In the genomic region with DNA sequence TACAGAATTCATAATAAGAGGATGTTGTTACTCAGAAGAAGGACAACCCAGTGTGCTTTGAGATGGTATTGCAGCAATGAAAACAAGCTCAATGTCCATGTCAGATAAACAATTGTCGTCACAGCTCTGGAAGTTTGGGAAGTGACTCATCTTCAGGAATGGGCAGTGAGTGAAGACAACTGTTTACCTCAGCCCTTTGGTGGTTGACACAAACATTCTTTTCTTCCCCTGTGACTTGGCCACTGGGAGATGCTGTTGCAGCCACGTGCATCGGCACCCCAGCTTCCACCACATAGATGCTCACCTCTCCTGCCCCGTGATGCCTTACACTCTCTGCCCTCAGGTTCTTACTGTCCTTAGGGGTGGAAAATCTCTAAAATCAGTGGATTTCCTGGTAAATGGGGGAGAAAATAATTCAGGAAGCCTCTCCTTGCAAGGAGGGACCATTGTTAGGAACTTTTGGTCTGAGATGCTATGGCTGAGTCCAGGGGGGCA, we compare ENCODE assay signal across 1 cellular context.
TF ChIP-seq lines count a peak whose summit lies in the region.

No MANE protein-coding gene starts in this region.

TF ChIP-seq in HEK293, 187 proteins besides CTCF, POLR2A, EP300 and RAD21 (continued from another document):
- TF ChIP-seq, protein P1, sequence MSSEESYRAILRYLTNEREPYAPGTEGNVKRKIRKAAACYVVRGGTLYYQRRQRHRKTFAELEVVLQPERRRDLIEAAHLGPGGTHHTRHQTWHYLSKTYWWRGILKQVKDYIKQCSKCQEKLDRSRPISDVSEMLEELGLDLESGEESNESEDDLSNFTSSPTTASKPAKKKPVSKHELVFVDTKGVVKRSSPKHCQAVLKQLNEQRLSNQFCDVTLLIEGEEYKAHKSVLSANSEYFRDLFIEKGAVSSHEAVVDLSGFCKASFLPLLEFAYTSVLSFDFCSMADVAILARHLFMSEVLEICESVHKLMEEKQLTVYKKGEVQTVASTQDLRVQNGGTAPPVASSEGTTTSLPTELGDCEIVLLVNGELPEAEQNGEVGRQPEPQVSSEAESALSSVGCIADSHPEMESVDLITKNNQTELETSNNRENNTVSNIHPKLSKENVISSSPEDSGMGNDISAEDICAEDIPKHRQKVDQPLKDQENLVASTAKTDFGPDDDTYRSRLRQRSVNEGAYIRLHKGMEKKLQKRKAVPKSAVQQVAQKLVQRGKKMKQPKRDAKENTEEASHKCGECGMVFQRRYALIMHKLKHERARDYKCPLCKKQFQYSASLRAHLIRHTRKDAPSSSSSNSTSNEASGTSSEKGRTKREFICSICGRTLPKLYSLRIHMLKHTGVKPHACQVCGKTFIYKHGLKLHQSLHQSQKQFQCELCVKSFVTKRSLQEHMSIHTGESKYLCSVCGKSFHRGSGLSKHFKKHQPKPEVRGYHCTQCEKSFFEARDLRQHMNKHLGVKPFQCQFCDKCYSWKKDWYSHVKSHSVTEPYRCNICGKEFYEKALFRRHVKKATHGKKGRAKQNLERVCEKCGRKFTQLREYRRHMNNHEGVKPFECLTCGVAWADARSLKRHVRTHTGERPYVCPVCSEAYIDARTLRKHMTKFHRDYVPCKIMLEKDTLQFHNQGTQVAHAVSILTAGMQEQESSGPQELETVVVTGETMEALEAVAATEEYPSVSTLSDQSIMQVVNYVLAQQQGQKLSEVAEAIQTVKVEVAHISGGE (tag by site-specific recombination; conservative IDR thresholded peaks at IDR 0.05; ENCODE audit: low read depth): no peak
- TF ChIP-seq ZFP41 (tag by site-specific recombination; IDR thresholded peaks at IDR 0.05; ENCODE audit: borderline replicate concordance) (no peak), ZNF624 (tag by site-specific recombination; IDR thresholded peaks at IDR 0.05) (no peak), ZNF324 (tag by site-specific recombination; IDR thresholded peaks at IDR 0.05) (0 out of 2 replicates have a peak, but pooled peaks have one; percentile 26), GLI2 (tag by site-specific recombination; IDR thresholded peaks at IDR 0.05; ENCODE audit: borderline replicate concordance, low read depth) (no peak), ZFHX2 (tag by site-specific recombination; conservative IDR thresholded peaks at IDR 0.05) (no peak), MEIS1 (CRISPR knock-in tag; IDR thresholded peaks at IDR 0.05; ENCODE audit: borderline replicate concordance) (no peak), ZNF561 (tag by site-specific recombination; IDR thresholded peaks at IDR 0.05; ENCODE audit: borderline replicate concordance) (no peak), ZNF571 (tag by site-specific recombination; IDR thresholded peaks at IDR 0.05) (no peak), ZIC2 (tag by site-specific recombination; IDR thresholded peaks at IDR 0.05) (no peak), WT1 (tag by site-specific recombination; IDR thresholded peaks at IDR 0.05) (no peak), ZNF214 (tag by site-specific recombination; IDR thresholded peaks at IDR 0.05; ENCODE audit: borderline replicate concordance) (no peak), KLF7 (tag by site-specific recombination; IDR thresholded peaks at IDR 0.05; ENCODE audit: borderline replicate concordance) (no peak), ZNF10 (tag by site-specific recombination; IDR thresholded peaks at IDR 0.05) (peak; percentile 51; the same call in 1 of the 2 replicates), ZNF544 (tag by site-specific recombination; IDR thresholded peaks at IDR 0.05) (no peak), ZNF274 (IDR thresholded peaks at IDR 0.05; ENCODE audit: low read length) (no peak), ZNF274 (tag by site-specific recombination; IDR thresholded peaks at IDR 0.05; ENCODE audit: borderline replicate concordance) (no peak), ZBTB17 (tag by site-specific recombination; IDR thresholded peaks at IDR 0.05) (0 out of 2 replicates have a peak, but pooled peaks have one; percentile 39), ZEB2 (tag by site-specific recombination; IDR thresholded peaks at IDR 0.05) (peak; percentile 74; the same call in 1 of the 2 replicates), ZNF292 (tag by site-specific recombination; IDR thresholded peaks at IDR 0.05; ENCODE audit: borderline replicate concordance, low read depth) (no peak), ZNF112 (tag by site-specific recombination; IDR thresholded peaks at IDR 0.05) (no peak), ZNF155 (tag by site-specific recombination; IDR thresholded peaks at IDR 0.05) (no peak), ZNF768 (tag by site-specific recombination; IDR thresholded peaks at IDR 0.05) (no peak), SP3 (tag by site-specific recombination; IDR thresholded peaks at IDR 0.05) (peak; percentile 43; the same call in 1 of the 2 replicates), ZFP69B (tag by site-specific recombination; IDR thresholded peaks at IDR 0.05) (peak; percentile 51; the same call in 1 of the 2 replicates), ZBTB21 (tag by site-specific recombination; IDR thresholded peaks at IDR 0.05) (peak; percentile 96), ZNF211 (tag by site-specific recombination; IDR thresholded peaks at IDR 0.05; ENCODE audit: low read depth) (no peak), ZNF426 (tag by site-specific recombination; IDR thresholded peaks at IDR 0.05) (no peak), RBAK (tag by site-specific recombination; IDR thresholded peaks at IDR 0.05) (no peak), ZNF24 (tag by site-specific recombination; IDR thresholded peaks at IDR 0.05) (peak; percentile 82; the same call in 1 of the 2 replicates), ZBTB1 (tag by site-specific recombination; IDR thresholded peaks at IDR 0.05) (no peak)
- TF ChIP-seq, protein P2, sequence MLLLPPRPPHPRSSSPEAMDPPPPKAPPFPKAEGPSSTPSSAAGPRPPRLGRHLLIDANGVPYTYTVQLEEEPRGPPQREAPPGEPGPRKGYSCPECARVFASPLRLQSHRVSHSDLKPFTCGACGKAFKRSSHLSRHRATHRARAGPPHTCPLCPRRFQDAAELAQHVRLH (tag by site-specific recombination; IDR thresholded peaks at IDR 0.05): no peak
- TF ChIP-seq, protein P3, sequence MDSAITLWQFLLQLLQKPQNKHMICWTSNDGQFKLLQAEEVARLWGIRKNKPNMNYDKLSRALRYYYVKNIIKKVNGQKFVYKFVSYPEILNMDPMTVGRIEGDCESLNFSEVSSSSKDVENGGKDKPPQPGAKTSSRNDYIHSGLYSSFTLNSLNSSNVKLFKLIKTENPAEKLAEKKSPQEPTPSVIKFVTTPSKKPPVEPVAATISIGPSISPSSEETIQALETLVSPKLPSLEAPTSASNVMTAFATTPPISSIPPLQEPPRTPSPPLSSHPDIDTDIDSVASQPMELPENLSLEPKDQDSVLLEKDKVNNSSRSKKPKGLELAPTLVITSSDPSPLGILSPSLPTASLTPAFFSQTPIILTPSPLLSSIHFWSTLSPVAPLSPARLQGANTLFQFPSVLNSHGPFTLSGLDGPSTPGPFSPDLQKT (IDR thresholded peaks at IDR 0.05; ENCODE audit: borderline replicate concordance, low read depth, low read length): no peak
- TF ChIP-seq, protein P4, sequence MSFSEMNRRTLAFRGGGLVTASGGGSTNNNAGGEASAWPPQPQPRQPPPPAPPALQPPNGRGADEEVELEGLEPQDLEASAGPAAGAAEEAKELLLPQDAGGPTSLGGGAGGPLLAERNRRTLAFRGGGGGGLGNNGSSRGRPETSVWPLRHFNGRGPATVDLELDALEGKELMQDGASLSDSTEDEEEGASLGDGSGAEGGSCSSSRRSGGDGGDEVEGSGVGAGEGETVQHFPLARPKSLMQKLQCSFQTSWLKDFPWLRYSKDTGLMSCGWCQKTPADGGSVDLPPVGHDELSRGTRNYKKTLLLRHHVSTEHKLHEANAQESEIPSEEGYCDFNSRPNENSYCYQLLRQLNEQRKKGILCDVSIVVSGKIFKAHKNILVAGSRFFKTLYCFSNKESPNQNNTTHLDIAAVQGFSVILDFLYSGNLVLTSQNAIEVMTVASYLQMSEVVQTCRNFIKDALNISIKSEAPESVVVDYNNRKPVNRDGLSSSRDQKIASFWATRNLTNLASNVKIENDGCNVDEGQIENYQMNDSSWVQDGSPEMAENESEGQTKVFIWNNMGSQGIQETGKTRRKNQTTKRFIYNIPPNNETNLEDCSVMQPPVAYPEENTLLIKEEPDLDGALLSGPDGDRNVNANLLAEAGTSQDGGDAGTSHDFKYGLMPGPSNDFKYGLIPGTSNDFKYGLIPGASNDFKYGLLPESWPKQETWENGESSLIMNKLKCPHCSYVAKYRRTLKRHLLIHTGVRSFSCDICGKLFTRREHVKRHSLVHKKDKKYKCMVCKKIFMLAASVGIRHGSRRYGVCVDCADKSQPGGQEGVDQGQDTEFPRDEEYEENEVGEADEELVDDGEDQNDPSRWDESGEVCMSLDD (tag by site-specific recombination; IDR thresholded peaks at IDR 0.05): no peak
- TF ChIP-seq, protein P5, sequence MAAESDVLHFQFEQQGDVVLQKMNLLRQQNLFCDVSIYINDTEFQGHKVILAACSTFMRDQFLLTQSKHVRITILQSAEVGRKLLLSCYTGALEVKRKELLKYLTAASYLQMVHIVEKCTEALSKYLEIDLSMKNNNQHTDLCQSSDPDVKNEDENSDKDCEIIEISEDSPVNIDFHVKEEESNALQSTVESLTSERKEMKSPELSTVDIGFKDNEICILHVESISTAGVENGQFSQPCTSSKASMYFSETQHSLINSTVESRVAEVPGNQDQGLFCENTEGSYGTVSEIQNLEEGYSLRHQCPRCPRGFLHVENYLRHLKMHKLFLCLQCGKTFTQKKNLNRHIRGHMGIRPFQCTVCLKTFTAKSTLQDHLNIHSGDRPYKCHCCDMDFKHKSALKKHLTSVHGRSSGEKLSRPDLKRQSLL (tag by site-specific recombination; IDR thresholded peaks at IDR 0.05): 0 out of 2 replicates have a peak, but pooled peaks have one; percentile 16
- TF ChIP-seq, protein P6, sequence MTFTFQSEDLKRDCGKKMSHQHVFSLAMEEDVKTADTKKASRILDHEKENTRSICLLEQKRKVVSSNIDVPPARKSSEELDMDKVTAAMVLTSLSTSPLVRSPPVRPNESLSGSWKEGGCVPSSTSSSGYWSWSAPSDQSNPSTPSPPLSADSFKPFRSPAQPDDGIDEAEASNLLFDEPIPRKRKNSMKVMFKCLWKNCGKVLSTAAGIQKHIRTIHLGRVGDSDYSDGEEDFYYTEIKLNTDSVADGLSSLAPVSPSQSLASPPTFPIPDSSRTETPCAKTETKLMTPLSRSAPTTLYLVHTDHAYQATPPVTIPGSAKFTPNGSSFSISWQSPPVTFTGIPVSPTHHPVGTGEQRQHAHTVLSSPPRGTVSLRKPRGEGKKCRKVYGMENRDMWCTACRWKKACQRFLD (tag by site-specific recombination; IDR thresholded peaks at IDR 0.05): no peak
- TF ChIP-seq, protein P7, sequence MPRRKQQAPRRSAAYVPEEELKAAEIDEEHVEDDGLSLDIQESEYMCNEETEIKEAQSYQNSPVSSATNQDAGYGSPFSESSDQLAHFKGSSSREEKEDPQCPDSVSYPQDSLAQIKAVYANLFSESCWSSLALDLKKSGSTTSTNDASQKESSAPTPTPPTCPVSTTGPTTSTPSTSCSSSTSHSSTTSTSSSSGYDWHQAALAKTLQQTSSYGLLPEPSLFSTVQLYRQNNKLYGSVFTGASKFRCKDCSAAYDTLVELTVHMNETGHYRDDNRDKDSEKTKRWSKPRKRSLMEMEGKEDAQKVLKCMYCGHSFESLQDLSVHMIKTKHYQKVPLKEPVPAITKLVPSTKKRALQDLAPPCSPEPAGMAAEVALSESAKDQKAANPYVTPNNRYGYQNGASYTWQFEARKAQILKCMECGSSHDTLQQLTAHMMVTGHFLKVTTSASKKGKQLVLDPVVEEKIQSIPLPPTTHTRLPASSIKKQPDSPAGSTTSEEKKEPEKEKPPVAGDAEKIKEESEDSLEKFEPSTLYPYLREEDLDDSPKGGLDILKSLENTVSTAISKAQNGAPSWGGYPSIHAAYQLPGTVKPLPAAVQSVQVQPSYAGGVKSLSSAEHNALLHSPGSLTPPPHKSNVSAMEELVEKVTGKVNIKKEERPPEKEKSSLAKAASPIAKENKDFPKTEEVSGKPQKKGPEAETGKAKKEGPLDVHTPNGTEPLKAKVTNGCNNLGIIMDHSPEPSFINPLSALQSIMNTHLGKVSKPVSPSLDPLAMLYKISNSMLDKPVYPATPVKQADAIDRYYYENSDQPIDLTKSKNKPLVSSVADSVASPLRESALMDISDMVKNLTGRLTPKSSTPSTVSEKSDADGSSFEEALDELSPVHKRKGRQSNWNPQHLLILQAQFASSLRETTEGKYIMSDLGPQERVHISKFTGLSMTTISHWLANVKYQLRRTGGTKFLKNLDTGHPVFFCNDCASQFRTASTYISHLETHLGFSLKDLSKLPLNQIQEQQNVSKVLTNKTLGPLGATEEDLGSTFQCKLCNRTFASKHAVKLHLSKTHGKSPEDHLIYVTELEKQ (tag by site-specific recombination; IDR thresholded peaks at IDR 0.05; ENCODE audit: borderline replicate concordance): peak; percentile 46; the same call in 1 of the 2 replicates
- TF ChIP-seq, protein P8, sequence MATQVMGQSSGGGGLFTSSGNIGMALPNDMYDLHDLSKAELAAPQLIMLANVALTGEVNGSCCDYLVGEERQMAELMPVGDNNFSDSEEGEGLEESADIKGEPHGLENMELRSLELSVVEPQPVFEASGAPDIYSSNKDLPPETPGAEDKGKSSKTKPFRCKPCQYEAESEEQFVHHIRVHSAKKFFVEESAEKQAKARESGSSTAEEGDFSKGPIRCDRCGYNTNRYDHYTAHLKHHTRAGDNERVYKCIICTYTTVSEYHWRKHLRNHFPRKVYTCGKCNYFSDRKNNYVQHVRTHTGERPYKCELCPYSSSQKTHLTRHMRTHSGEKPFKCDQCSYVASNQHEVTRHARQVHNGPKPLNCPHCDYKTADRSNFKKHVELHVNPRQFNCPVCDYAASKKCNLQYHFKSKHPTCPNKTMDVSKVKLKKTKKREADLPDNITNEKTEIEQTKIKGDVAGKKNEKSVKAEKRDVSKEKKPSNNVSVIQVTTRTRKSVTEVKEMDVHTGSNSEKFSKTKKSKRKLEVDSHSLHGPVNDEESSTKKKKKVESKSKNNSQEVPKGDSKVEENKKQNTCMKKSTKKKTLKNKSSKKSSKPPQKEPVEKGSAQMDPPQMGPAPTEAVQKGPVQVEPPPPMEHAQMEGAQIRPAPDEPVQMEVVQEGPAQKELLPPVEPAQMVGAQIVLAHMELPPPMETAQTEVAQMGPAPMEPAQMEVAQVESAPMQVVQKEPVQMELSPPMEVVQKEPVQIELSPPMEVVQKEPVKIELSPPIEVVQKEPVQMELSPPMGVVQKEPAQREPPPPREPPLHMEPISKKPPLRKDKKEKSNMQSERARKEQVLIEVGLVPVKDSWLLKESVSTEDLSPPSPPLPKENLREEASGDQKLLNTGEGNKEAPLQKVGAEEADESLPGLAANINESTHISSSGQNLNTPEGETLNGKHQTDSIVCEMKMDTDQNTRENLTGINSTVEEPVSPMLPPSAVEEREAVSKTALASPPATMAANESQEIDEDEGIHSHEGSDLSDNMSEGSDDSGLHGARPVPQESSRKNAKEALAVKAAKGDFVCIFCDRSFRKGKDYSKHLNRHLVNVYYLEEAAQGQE (tag by site-specific recombination; IDR thresholded peaks at IDR 0.05): no peak
TF ChIP-seq in HEK293: peak in this region for 33.
